27 cellular contexts compared by ENCODE assay signal in the genomic region with DNA sequence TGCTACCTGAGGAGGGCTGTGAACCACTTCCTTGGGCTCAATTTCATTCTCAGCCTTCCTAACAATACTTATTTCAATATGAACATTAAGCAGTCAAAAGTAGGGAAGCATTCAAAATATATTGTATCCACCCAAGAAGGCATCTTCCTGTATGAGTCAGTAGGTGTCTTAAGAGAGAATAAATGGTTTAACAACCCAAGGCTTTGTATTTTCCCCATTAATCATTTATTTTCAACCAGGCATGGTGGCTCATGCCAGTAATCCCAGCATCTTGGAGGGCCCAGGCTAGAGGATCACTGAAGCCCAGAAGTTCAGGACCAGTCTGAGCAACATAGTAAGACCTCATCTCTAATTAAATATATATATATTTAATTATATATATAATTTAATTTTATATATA.
"Had no signal": no experiment of that assay in that cellular context is flagged by ENCODE, and none has a peak within 500 bp of the region (broad histone marks: within the 10 kb centered on the region; RNA-seq: fewer than 3 reads in every experiment).

No MANE protein-coding gene starts in this region.

- H3K4me3 ChIP-seq: cardiac muscle cell, esophagus muscularis mucosa, gastroesophageal sphincter, heart left ventricle, lower lobe of right lung, transverse colon, uterus had no signal

- DNase-seq: activated B cell treated with CpG ODN at 0.5 μM for 24 hours; activated CD4-positive, alpha-beta T cell treated with anti-CD3 and anti-CD28 coated beads for 36 hours; activated CD4-positive, alpha-beta T cell treated with anti-CD3 and anti-CD28 coated beads, Interleukin-2, amount 50 U/mL, for 4 hours; activated CD8-positive, alpha-beta memory T cell treated with anti-CD3 and anti-CD28 coated beads for 24 hours; activated CD8-positive, alpha-beta memory T cell treated with anti-CD3 and anti-CD28 coated beads, Interleukin-2, amount 50 U/mL, for 4 hours; activated naive CD4-positive, alpha-beta T cell treated with Interleukin-2 at 50 U/mL for 16 hours; activated naive CD8-positive, alpha-beta T cell treated with anti-CD3 and anti-CD28 coated beads, Interleukin-2, amount 10 ng/mL, durations not matched to agents 7 days and 5 days; activated T-cell treated with anti-CD3 and anti-CD28 coated beads, Interleukin-2, amount 50 U/mL, for 4 hours; amygdala; cortex of kidney; heart left ventricle; lower lobe of right lung; naive B cell; nucleus accumbens; small intestine; stimulated activated CD4-positive, alpha-beta T cell treated with anti-CD3 and anti-CD28 coated beads, Interleukin-2, amount 100 ng/mL, for 24 hours; stimulated activated naive B cell treated with anti-CD40 and anti-IgM and Interleukin-4, amounts not matched to agents 10 μg/mL and 1 μg/mL and 100 μg/mL, for 72 hours; T1000; transverse colon; uterus had no signal

- ATAC-seq: activated CD4-positive, alpha-beta T cell treated with anti-CD3 and anti-CD28 coated beads for 36 hours; activated T-cell treated with anti-CD3 and anti-CD28 coated beads, Interleukin-2, amount 50 U/mL, for 4 hours; gastroesophageal sphincter; heart left ventricle; left lobe of liver; lower lobe of right lung; sciatic nerve; stimulated activated naive B cell treated with anti-CD40 and anti-IgM and Interleukin-4, amounts not matched to agents 10 μg/mL and 1 μg/mL and 100 μg/mL, for 72 hours had no signal

- FAIRE-seq: endometrium, keratinocyte, small intestine had no signal
